In genomic region chr3:4504340-4505261, GRCh38 we compare ENCODE assay signal across 8 cellular contexts. TPM values are rescaled to one million over a fixed set of nuclear protein-coding genes. Genes with fewer than 3 reads are reported as not detected.
DNase-seq lines count a peak whose midpoint lies in the region; ATAC-seq and TF ChIP-seq lines count a peak whose summit lies in the region.

No MANE protein-coding gene starts in this region.

- no peaks in the 10 kb centered on the region for H3K27me3 ChIP-seq in DND-41 (ENCODE audit: insufficient read depth, low read length, poor library complexity)
- no peaks in the 10 kb centered on the region for H3K27me3 ChIP-seq in Caco-2 (replicated peaks; ENCODE audit: control insufficient read depth, insufficient read depth, low read length)

- H3K4me3 Mint-ChIP-seq in activated naive CD8-positive, alpha-beta T cell: peak overlapping the region; percentile 87
- H3K4me3 Mint-ChIP-seq in Caco-2 (ENCODE audit: unreplicated experiment): no peak overlapping the region

- H3K79me2 ChIP-seq in DND-41 (ENCODE audit: insufficient read depth, low read length): no peaks in the 10 kb centered on the region

- no peak overlapping the region for H3K9ac ChIP-seq in DND-41 (ENCODE audit: low read depth, low read length)

- peak overlapping the region; percentile 39 for H3K4me2 ChIP-seq in DND-41 (ENCODE audit: insufficient read depth, low read length)

- H4K20me1 ChIP-seq in DND-41 (ENCODE audit: insufficient read depth, low read length): no peaks in the 10 kb centered on the region

- H3K27ac ChIP-seq in DND-41 (ENCODE audit: low read length): no peak overlapping the region

- peaks cover 4% of the 10 kb centered on the region for H3K36me3 Mint-ChIP-seq in activated naive CD8-positive, alpha-beta T cell
- no peaks in the 10 kb centered on the region for H3K36me3 Mint-ChIP-seq in Caco-2 (ENCODE audit: insufficient read depth, unreplicated experiment)

- H3K27ac Mint-ChIP-seq in activated naive CD8-positive, alpha-beta T cell: peak overlapping the region; percentile 94
- H3K27ac Mint-ChIP-seq in Caco-2 (ENCODE audit: unreplicated experiment): no peak overlapping the region

- H2AFZ ChIP-seq in DND-41 (ENCODE audit: low read depth, low read length): no peak overlapping the region

- no TSS peak for BruUV-seq in Caco-2 (replicated peaks; lab: Mats Ljungman, UMichigan)

- ATAC-seq in DND-41 (ENCODE audit: insufficient read depth, low read depth) (peak; percentile 59; the same call in 2 of the 3 replicates), HG03354 (IDR thresholded peaks at IDR 0.05; ENCODE audit: poor library complexity, severe bottlenecking, unreplicated experiment) (no peak)

- CTCF ChIA-PET in Caco-2 (lab: Charles Lee): no interaction called here

- H3K27me3 Mint-ChIP-seq in activated naive CD8-positive, alpha-beta T cell: no peaks in the 10 kb centered on the region
- H3K27me3 Mint-ChIP-seq in Caco-2 (ENCODE audit: insufficient read depth, unreplicated experiment): no peaks in the 10 kb centered on the region

- POLR2A ChIA-PET in Caco-2 (lab: Charles Lee): no interaction called here

- H3K36me3 ChIP-seq in DND-41 (ENCODE audit: insufficient read depth, low read length): 0 out of 2 replicates have a peak, but pooled peaks cover 5% of the 10 kb centered on the region
- no peaks in the 10 kb centered on the region for H3K36me3 ChIP-seq in Caco-2 (ENCODE audit: control insufficient read depth, insufficient read depth, low read length)

- H3K4me1 Mint-ChIP-seq in activated naive CD8-positive, alpha-beta T cell (ENCODE audit: low read depth): peaks cover 56% of the 10 kb centered on the region
- H3K4me1 Mint-ChIP-seq in Caco-2 (ENCODE audit: low read depth, unreplicated experiment): peaks cover 11% of the 10 kb centered on the region

- no peak for DNase-seq in DND-41
- peak; percentile 34 for DNase-seq in NCI-H2171 treated with DMSO at 0.1 percent for 48 hours (lab: John Stamatoyannopoulos, UW)
- DNase-seq in lung microvascular endothelial cell (ENCODE audit: low read depth in 2 of 2): peak; percentile 4 to 26
- no peak for DNase-seq in Caco-2
- DNase-seq in NCI-H1436 (lab: John Stamatoyannopoulos, UW): no peak
- DNase-seq in HK-2 (ENCODE audit: unreplicated experiment): no peak

- H3K9me3 ChIP-seq in DND-41 (ENCODE audit: insufficient read depth, low read length, severe bottlenecking) (no peaks in the 10 kb centered on the region), Caco-2 (no peaks in the 10 kb centered on the region)

- intact Hi-C loops in Caco-2 (cut with micrococcal nuclease; ENCODE audit: unreplicated experiment): no loop called here

- no peaks in the 10 kb centered on the region for H3K9me3 Mint-ChIP-seq in activated naive CD8-positive, alpha-beta T cell (ENCODE audit: low read depth)
- H3K9me3 Mint-ChIP-seq in Caco-2 (ENCODE audit: unreplicated experiment): no peaks in the 10 kb centered on the region

- no peak for TF ChIP-seq CTCF in DND-41 (IDR thresholded peaks at IDR 0.05; ENCODE audit: borderline replicate concordance, extremely low read depth, low read length, poor library complexity, severe bottlenecking)
- TF ChIP-seq CTCF in Caco-2 (IDR thresholded peaks at IDR 0.05; ENCODE audit: insufficient read depth in 1 of 2, low read depth in 1 of 2, low read length in 1 of 2, severe bottlenecking in 1 of 2, unreplicated experiment in 1 of 2): no peak

- H3K4me3 ChIP-seq in DND-41 (ENCODE audit: low read depth in 1 of 2, low read length in 2 of 2) (no peak overlapping the region), Caco-2 (ENCODE audit: low read depth, low read length) (no peak overlapping the region)

- H3K4me1 ChIP-seq in DND-41 (ENCODE audit: insufficient read depth, low read length): peaks cover 15% of the 10 kb centered on the region; the same call in 1 of the 2 replicates
- H3K4me1 ChIP-seq in Caco-2: peaks cover 24% of the 10 kb centered on the region

RNA-seq across cellular contexts. Expression of gene ITPR1, which starts 11.5 kb away (rescaled TPM):
- total RNA-seq in lung microvascular endothelial cell (13.9 and 22.6 TPM in 2 replicates), Caco-2 (2022) (8.9 and 10.4 TPM in 2 replicates)

RNA-seq across cellular contexts. Expression of gene SUMF1, which starts 37.5 kb away (rescaled TPM):
- 41.0 and 42.5 TPM in 2 replicates for total RNA-seq in lung microvascular endothelial cell
- 22.9 and 24.4 TPM in 2 replicates for total RNA-seq in Caco-2 (2022)

Comparison
In these comparisons a context has a peak if more than half of its experiments do, and no peak if none do; other contexts are left out.
1. DNase-seq: peak in NCI-H2171 treated with DMSO at 0.1 percent for 48 hours (single experiment) and lung microvascular endothelial cell (2 of 2); none in DND-41 (single experiment), Caco-2 (0 of 2), NCI-H1436 (single experiment) and HK-2 (single experiment).